In the genomic region with DNA sequence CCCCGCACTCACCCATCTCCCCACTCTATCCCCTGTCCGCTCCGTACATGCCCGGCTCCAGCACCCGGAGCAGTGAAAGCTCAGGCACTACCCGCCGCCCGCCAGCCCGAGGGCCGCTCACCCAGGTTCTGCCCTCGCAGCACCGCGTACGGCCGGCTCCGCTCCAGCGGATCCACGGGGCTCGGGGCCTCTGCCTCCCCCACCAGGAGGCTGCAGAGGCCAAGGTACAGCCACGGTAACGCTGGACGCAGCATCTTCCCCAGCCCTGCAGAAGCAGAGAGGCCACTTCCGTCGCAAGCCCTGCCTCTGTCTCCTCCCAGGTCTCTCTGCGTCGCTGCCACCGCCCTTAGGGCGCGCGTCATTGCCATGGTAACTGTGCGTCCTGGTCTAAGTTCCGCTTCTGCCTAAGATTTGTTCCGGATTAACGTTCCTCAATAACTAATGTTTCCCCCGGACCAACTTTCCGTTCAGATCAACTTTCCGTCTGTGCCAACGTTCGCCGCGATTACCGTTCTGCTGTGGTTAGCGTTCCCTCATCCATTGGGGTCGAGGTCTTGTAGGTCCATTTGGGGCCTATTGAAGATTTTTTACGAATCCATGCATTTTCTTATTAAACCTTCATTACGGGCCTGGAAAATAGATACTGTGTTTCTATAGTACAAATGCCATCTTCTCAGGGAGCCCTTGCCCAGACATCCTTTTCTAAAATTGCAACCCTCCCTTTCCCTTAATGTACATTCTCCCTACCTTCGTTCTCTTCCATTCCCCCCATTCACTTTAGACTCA, we compare ENCODE assay signal across 1 cellular context.
TF ChIP-seq lines count a peak whose summit lies in the region.

A gene with protein sequence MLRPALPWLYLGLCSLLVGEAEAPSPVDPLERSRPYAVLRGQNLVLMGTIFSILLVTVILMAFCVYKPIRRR (minus strand): TSS at position 281 of the 786 bp plus-strand sequence. CDS start 27 bp downstream, at position 254.

TF ChIP-seq in GM12878, 131 proteins besides CTCF, POLR2A, EP300 and RAD21 (continued from another document):
- TF ChIP-seq, protein P1, sequence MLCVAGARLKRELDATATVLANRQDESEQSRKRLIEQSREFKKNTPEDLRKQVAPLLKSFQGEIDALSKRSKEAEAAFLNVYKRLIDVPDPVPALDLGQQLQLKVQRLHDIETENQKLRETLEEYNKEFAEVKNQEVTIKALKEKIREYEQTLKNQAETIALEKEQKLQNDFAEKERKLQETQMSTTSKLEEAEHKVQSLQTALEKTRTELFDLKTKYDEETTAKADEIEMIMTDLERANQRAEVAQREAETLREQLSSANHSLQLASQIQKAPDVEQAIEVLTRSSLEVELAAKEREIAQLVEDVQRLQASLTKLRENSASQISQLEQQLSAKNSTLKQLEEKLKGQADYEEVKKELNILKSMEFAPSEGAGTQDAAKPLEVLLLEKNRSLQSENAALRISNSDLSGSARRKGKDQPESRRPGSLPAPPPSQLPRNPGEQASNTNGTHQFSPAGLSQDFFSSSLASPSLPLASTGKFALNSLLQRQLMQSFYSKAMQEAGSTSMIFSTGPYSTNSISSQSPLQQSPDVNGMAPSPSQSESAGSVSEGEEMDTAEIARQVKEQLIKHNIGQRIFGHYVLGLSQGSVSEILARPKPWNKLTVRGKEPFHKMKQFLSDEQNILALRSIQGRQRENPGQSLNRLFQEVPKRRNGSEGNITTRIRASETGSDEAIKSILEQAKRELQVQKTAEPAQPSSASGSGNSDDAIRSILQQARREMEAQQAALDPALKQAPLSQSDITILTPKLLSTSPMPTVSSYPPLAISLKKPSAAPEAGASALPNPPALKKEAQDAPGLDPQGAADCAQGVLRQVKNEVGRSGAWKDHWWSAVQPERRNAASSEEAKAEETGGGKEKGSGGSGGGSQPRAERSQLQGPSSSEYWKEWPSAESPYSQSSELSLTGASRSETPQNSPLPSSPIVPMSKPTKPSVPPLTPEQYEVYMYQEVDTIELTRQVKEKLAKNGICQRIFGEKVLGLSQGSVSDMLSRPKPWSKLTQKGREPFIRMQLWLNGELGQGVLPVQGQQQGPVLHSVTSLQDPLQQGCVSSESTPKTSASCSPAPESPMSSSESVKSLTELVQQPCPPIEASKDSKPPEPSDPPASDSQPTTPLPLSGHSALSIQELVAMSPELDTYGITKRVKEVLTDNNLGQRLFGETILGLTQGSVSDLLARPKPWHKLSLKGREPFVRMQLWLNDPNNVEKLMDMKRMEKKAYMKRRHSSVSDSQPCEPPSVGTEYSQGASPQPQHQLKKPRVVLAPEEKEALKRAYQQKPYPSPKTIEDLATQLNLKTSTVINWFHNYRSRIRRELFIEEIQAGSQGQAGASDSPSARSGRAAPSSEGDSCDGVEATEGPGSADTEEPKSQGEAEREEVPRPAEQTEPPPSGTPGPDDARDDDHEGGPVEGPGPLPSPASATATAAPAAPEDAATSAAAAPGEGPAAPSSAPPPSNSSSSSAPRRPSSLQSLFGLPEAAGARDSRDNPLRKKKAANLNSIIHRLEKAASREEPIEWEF (IDR thresholded peaks at IDR 0.05; ENCODE audit: insufficient replicate concordance, low read depth, low read length): no peak
- peak; percentile 83 for TF ChIP-seq MTA2 (IDR thresholded peaks at IDR 0.05; ENCODE audit: low read depth)
- no peak for TF ChIP-seq SREBF1 (IDR thresholded peaks at IDR 0.05; ENCODE audit: low read length)
- TF ChIP-seq NBN (IDR thresholded peaks at IDR 0.05): peak; percentile 96
- TF ChIP-seq NR2C1 (IDR thresholded peaks at IDR 0.05): peak; percentile 98
- peak; percentile 73; the same call in 1 of the 2 replicates for TF ChIP-seq TAF1 (IDR thresholded peaks at IDR 0.05; ENCODE audit: borderline replicate concordance, low read depth, low read length)
- peak; percentile 98 for TF ChIP-seq SIN3A (IDR thresholded peaks at IDR 0.05; ENCODE audit: low read depth, low read length)
- peak; percentile 49 for TF ChIP-seq MEF2B (IDR thresholded peaks at IDR 0.05; ENCODE audit: partially characterized antibody, poor library complexity, severe bottlenecking)
- TF ChIP-seq, protein P2, sequence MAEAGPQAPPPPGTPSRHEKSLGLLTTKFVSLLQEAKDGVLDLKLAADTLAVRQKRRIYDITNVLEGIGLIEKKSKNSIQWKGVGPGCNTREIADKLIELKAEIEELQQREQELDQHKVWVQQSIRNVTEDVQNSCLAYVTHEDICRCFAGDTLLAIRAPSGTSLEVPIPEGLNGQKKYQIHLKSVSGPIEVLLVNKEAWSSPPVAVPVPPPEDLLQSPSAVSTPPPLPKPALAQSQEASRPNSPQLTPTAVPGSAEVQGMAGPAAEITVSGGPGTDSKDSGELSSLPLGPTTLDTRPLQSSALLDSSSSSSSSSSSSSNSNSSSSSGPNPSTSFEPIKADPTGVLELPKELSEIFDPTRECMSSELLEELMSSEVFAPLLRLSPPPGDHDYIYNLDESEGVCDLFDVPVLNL (IDR thresholded peaks at IDR 0.05; ENCODE audit: low read depth, low read length): no peak
- peak; percentile 64; the same call in 1 of the 2 replicates for TF ChIP-seq ZBED1 (IDR thresholded peaks at IDR 0.05; ENCODE audit: borderline replicate concordance)
- TF ChIP-seq ASH2L (IDR thresholded peaks at IDR 0.05; ENCODE audit: borderline replicate concordance, low read depth): no peak
- TF ChIP-seq MEF2A (IDR thresholded peaks at IDR 0.05; ENCODE audit: insufficient read depth, low read depth, low read length): 0 out of 2 replicates have a peak, but pooled peaks have one; percentile 50
- peak; percentile 77; the same call in 1 of the 2 replicates for TF ChIP-seq CHD2 (IDR thresholded peaks at IDR 0.05; ENCODE audit: borderline replicate concordance, low read depth, low read length)
- TF ChIP-seq CHD1 (IDR thresholded peaks at IDR 0.05; ENCODE audit: low read depth, low read length): 0 out of 2 replicates have a peak, but pooled peaks have one; percentile 50
- 0 out of 2 replicates have a peak, but pooled peaks have one; percentile 11 for TF ChIP-seq DPF2 (IDR thresholded peaks at IDR 0.05)
- TF ChIP-seq, protein P3, sequence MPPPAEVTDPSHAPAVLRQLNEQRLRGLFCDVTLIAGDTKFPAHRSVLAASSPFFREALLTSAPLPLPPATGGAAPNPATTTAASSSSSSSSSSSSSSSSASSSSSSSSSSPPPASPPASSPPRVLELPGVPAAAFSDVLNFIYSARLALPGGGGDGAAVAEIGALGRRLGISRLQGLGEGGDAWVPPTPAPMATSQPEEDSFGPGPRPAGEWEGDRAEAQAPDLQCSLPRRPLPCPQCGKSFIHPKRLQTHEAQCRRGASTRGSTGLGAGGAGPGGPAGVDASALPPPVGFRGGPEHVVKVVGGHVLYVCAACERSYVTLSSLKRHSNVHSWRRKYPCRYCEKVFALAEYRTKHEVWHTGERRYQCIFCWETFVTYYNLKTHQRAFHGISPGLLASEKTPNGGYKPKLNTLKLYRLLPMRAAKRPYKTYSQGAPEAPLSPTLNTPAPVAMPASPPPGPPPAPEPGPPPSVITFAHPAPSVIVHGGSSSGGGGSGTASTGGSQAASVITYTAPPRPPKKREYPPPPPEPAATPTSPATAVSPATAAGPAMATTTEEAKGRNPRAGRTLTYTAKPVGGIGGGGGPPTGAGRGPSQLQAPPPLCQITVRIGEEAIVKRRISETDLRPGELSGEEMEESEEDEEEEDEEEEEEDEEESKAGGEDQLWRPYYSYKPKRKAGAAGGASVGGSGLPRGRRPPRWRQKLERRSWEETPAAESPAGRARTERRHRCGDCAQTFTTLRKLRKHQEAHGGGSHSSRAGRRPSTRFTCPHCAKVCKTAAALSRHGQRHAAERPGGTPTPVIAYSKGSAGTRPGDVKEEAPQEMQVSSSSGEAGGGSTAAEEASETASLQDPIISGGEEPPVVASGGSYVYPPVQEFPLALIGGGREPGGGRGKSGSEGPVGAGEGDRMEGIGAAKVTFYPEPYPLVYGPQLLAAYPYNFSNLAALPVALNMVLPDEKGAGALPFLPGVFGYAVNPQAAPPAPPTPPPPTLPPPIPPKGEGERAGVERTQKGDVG (CRISPR knock-in tag; IDR thresholded peaks at IDR 0.05): no peak
- TF ChIP-seq BMI1 (IDR thresholded peaks at IDR 0.05; ENCODE audit: borderline replicate concordance): peak; percentile 99
- no peak for TF ChIP-seq MYC (IDR thresholded peaks at IDR 0.05; ENCODE audit: insufficient read depth, insufficient read length, insufficient replicate concordance, low read length, severe bottlenecking)
- TF ChIP-seq RELA (IDR thresholded peaks at IDR 0.05; ENCODE audit: borderline replicate concordance, partially characterized antibody): peak; percentile 62
- TF ChIP-seq STAT3 (IDR thresholded peaks at IDR 0.05; ENCODE audit: low read depth, low read length): peak; percentile 88; the same call in 1 of the 2 replicates
- TF ChIP-seq FOXM1 (IDR thresholded peaks at IDR 0.05; ENCODE audit: low read depth, low read length): no peak
